8 cellular contexts compared by ENCODE assay signal in genomic region chr14:21024668-21025373, GRCh38. TPM values are rescaled to one million over a fixed set of nuclear protein-coding genes. Genes with fewer than 3 reads are reported as not detected.
DNase-seq lines count a peak whose midpoint lies in the region; ATAC-seq and TF ChIP-seq lines count a peak whose summit lies in the region.

Gene NDRG2, minus strand, starts transcription at chr14:21025061. Its CDS starts 1,746 bp downstream, at chr14:21023315.

- no peaks in the 10 kb centered on the region for H3K79me2 ChIP-seq in neural cell (replicated peaks; ENCODE audit: insufficient read depth, low read length)

- H3F3A ChIP-seq in neural cell (ENCODE audit: insufficient read depth, low read length, poor library complexity, severe bottlenecking) = no peaks in the 10 kb centered on the region

- TF ChIP-seq CTCF in fibroblast of villous mesenchyme (IDR thresholded peaks at IDR 0.05; ENCODE audit: insufficient read depth, low read depth, low read length) (no peak), neural cell (IDR thresholded peaks at IDR 0.05; ENCODE audit: poor library complexity, severe bottlenecking) (no peak)

- TF ChIP-seq EP300 in neural cell (conservative IDR thresholded peaks at IDR 0.05; ENCODE audit: poor library complexity, severe bottlenecking) = no peak

- peak; percentile 56 for DNase-seq in 8988T
- DNase-seq in GM19238 (ENCODE audit: insufficient read length, low spot score) = peak; percentile 37
- peak; percentile 66 for DNase-seq in OCI-M1 (lab: John Stamatoyannopoulos, UW)
- peak; percentile 56 for DNase-seq in activated T-helper 2 cell treated with anti-CD3 and anti-CD28 coated beads, Interferon-gamma antibody, Interleukin-2, Interleukin-4, amounts not matched to agents 10 μg/mL and 5 μg/mL and 100 μg/mL, durations not matched to agents 14 hours and 24 hours and 36 hours (ENCODE audit: low spot score)
- DNase-seq in fibroblast of villous mesenchyme (ENCODE audit: low read depth) = peak; percentile 27
- DNase-seq in stimulated activated naive CD4-positive, alpha-beta T cell treated with Interleukin-2 at 50 U/mL for 16 hours (lab: John Stamatoyannopoulos, UW) = peak; percentile 68

- peak within 1 kb of the TSS; percentile 48 for H3K4me2 ChIP-seq in neural cell (ENCODE audit: low read length)

- peaks cover 19% of the 10 kb centered on the region for H3K27me3 ChIP-seq in neural cell (ENCODE audit: insufficient read depth, low read depth, low read length)

- ATAC-seq in HG02981 (IDR thresholded peaks at IDR 0.05; ENCODE audit: unreplicated experiment) = no peak

- H3K27ac ChIP-seq in neural cell (ENCODE audit: low read length) = no peak within 1 kb of the TSS

- peak within 1 kb of the TSS; percentile 70 for H3K4me3 Mint-ChIP-seq in activated T-helper 2 cell treated with anti-CD3 and anti-CD28 coated beads, Interferon-gamma antibody, Interleukin-2, Interleukin-4, amounts not matched to agents 10 μg/mL and 5 μg/mL and 100 μg/mL, durations not matched to agents 14 hours and 24 hours and 36 hours (ENCODE audit: low read depth)

- H4K20me1 ChIP-seq in neural cell (ENCODE audit: insufficient read depth) = no peaks in the 10 kb centered on the region

- peaks cover 46% of the 10 kb centered on the region for H3K27me3 Mint-ChIP-seq in activated T-helper 2 cell treated with anti-CD3 and anti-CD28 coated beads, Interferon-gamma antibody, Interleukin-2, Interleukin-4, amounts not matched to agents 10 μg/mL and 5 μg/mL and 100 μg/mL, durations not matched to agents 14 hours and 24 hours and 36 hours (ENCODE audit: low read depth)

- H3K36me3 ChIP-seq in neural cell (ENCODE audit: insufficient read depth, low read length) = no peaks in the 10 kb centered on the region

- H3K9me2 ChIP-seq in neural cell (ENCODE audit: insufficient read depth, low read length) = no peaks in the 10 kb centered on the region

- H3K27ac Mint-ChIP-seq in activated T-helper 2 cell treated with anti-CD3 and anti-CD28 coated beads, Interferon-gamma antibody, Interleukin-2, Interleukin-4, amounts not matched to agents 10 μg/mL and 5 μg/mL and 100 μg/mL, durations not matched to agents 14 hours and 24 hours and 36 hours = no peak within 1 kb of the TSS

- H3K4me1 Mint-ChIP-seq in activated T-helper 2 cell treated with anti-CD3 and anti-CD28 coated beads, Interferon-gamma antibody, Interleukin-2, Interleukin-4, amounts not matched to agents 10 μg/mL and 5 μg/mL and 100 μg/mL, durations not matched to agents 14 hours and 24 hours and 36 hours (ENCODE audit: low read depth) = peaks cover 6% of the 10 kb centered on the region

- H3K9ac ChIP-seq in neural cell (ENCODE audit: low read length) = peak within 1 kb of the TSS; percentile 69

- no peaks in the 10 kb centered on the region for H3K9me3 Mint-ChIP-seq in activated T-helper 2 cell treated with anti-CD3 and anti-CD28 coated beads, Interferon-gamma antibody, Interleukin-2, Interleukin-4, amounts not matched to agents 10 μg/mL and 5 μg/mL and 100 μg/mL, durations not matched to agents 14 hours and 24 hours and 36 hours

- H3K4me3 ChIP-seq in fibroblast of villous mesenchyme (ENCODE audit: low read depth, low read length) (peak within 1 kb of the TSS; percentile 58), neural cell (ENCODE audit: low read length) (peak within 1 kb of the TSS; percentile 77)

- peak; percentile 8 for TF ChIP-seq RAD21 in neural cell (conservative IDR thresholded peaks at IDR 0.05)

- H3K36me3 Mint-ChIP-seq in activated T-helper 2 cell treated with anti-CD3 and anti-CD28 coated beads, Interferon-gamma antibody, Interleukin-2, Interleukin-4, amounts not matched to agents 10 μg/mL and 5 μg/mL and 100 μg/mL, durations not matched to agents 14 hours and 24 hours and 36 hours (ENCODE audit: low read depth) = no peaks in the 10 kb centered on the region

- intact Hi-C loops in activated T-helper 2 cell treated with anti-CD3 and anti-CD28 coated beads, Interferon-gamma antibody, Interleukin-2, Interleukin-4, amounts not matched to agents 10 μg/mL and 5 μg/mL and 100 μg/mL, durations not matched to agents 14 hours and 24 hours and 36 hours (cut with micrococcal nuclease) = no loop called here

- peak within 1 kb of the TSS; percentile 45 for H2AFZ ChIP-seq in neural cell (ENCODE audit: low read depth, low read length)

- no peaks in the 10 kb centered on the region for H3K9me3 ChIP-seq in neural cell (ENCODE audit: low read length)

TF ChIP-seq in neural cell, 6 proteins besides CTCF, POLR2A, EP300 and RAD21:
- TF ChIP-seq TAF1 (IDR thresholded peaks at IDR 0.05; ENCODE audit: low read depth) (no peak), EZH2 (IDR thresholded peaks at IDR 0.05; ENCODE audit: borderline replicate concordance, insufficient read depth, low read length, poor library complexity, severe bottlenecking) (no peak), MXI1 (conservative IDR thresholded peaks at IDR 0.05; ENCODE audit: poor library complexity, severe bottlenecking) (peak; percentile 48), REST (IDR thresholded peaks at IDR 0.05; ENCODE audit: borderline replicate concordance) (no peak), POLR2AphosphoS5 (IDR thresholded peaks at IDR 0.05) (peak; percentile 46), SMC3 (conservative IDR thresholded peaks at IDR 0.05; ENCODE audit: poor library complexity) (peak; percentile 33)
TF ChIP-seq in neural cell: peak in this region for 3.

RNA-seq across cellular contexts. Expression of gene NDRG2, which starts in this region (rescaled TPM):
- 1.1 and 1.8 TPM in 2 replicates for total RNA-seq in activated T-helper 2 cell treated with anti-CD3 and anti-CD28 coated beads, Interferon-gamma antibody, Interleukin-2, Interleukin-4, amounts not matched to agents 10 μg/mL and 5 μg/mL and 100 μg/mL, durations not matched to agents 14 hours and 24 hours and 36 hours
- 1.3 TPM in 1 of 2 replicates, not detected in the other for total RNA-seq in fibroblast of villous mesenchyme
- 30.8 and 43.3 TPM in 2 replicates for polyA plus RNA-seq in neural cell
- polyA minus RNA-seq in neural cell = 26.3 and 27.3 TPM in 2 replicates
